In the genomic region with DNA sequence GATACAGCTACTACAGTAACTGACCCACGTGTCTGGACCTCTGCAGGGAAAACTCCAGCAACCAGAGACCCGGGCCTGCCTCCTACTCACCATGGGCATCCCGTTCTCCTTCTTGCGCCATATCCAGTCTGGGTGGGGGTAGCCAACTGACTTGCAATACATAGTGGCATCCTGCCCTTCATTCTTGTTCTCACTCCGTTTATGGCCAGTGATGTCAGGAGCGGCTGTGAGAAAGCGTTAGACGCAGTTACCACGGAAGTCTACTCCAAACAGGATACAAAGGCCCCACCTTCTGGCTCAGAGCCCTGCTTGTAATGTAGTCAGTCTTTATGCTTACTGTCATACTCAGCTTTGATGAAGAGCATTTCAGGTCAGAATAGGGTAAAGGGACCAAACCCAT, we compare ENCODE assay signal across 11 cellular contexts. TPM values are rescaled to one million over a fixed set of nuclear protein-coding genes. Genes with fewer than 3 reads are reported as not detected.
DNase-seq lines count a peak whose midpoint lies in the region; ATAC-seq and TF ChIP-seq lines count a peak whose summit lies in the region.
"Had no signal": no experiment of that assay in that cellular context is flagged by ENCODE, and none has a peak within 500 bp of the region (broad histone marks: within the 10 kb centered on the region; RNA-seq: fewer than 3 reads in every experiment).

No MANE protein-coding gene starts in this region.

- H3K27me3 Mint-ChIP-seq in activated T-cell treated with anti-CD3 and anti-CD28 coated beads, Interleukin-2, amount 50 U/mL, for 72 hours (ENCODE audit: low read depth), result no peaks in the 10 kb centered on the region
- no peaks in the 10 kb centered on the region for H3K27me3 Mint-ChIP-seq in activated T-cell treated with anti-CD3 and anti-CD28 coated beads, Interleukin-2, amount 50 U/mL, for 24 hours

- no peaks in the 10 kb centered on the region for H3K9me3 Mint-ChIP-seq in activated T-cell treated with anti-CD3 and anti-CD28 coated beads, Interleukin-2, amount 50 U/mL, for 72 hours
- no peaks in the 10 kb centered on the region for H3K9me3 Mint-ChIP-seq in activated T-cell treated with anti-CD3 and anti-CD28 coated beads, Interleukin-2, amount 50 U/mL, for 24 hours
- H3K9me3 Mint-ChIP-seq: neural progenitor cell had no signal

- H3K9me3 ChIP-seq in uterus, result no peaks in the 10 kb centered on the region

- H3K36me3 Mint-ChIP-seq in activated T-cell treated with anti-CD3 and anti-CD28 coated beads, Interleukin-2, amount 50 U/mL, for 72 hours (ENCODE audit: insufficient read depth in 2 of 2), result peaks cover 6 to 9% of the 10 kb centered on the region in 2 donors
- peaks cover 93% of the 10 kb centered on the region for H3K36me3 Mint-ChIP-seq in activated T-cell treated with anti-CD3 and anti-CD28 coated beads, Interleukin-2, amount 50 U/mL, for 24 hours (ENCODE audit: low read depth)

- TF ChIP-seq POLR2A in uterus (IDR thresholded peaks at IDR 0.05), result no peak

- ATAC-seq in activated T-cell treated with anti-CD3 and anti-CD28 coated beads, Interleukin-2, amount 50 U/mL, for 72 hours (replicated peaks in 1 of 2), result no peak
- peak; percentile 83 for ATAC-seq in left colon

- no peak overlapping the region for H3K4me3 Mint-ChIP-seq in activated T-cell treated with anti-CD3 and anti-CD28 coated beads, Interleukin-2, amount 50 U/mL, for 72 hours
- H3K4me3 Mint-ChIP-seq in activated T-cell treated with anti-CD3 and anti-CD28 coated beads, Interleukin-2, amount 50 U/mL, for 24 hours, result no peak overlapping the region
- H3K4me3 Mint-ChIP-seq: neural progenitor cell had no signal

- no peaks in the 10 kb centered on the region for H3K27me3 ChIP-seq in uterus
- H3K27me3 ChIP-seq in H7 (ENCODE audit: control insufficient read depth, insufficient read depth, low read length), result no peaks in the 10 kb centered on the region
- H3K27me3 ChIP-seq: neural progenitor cell had no signal

- H3K4me3 ChIP-seq in uterus (no peak overlapping the region), H7 (ENCODE audit: insufficient read depth, low read depth, low read length) (no peak overlapping the region)
- H3K4me3 ChIP-seq: neural progenitor cell had no signal

- no peak for DNase-seq in activated T-cell treated with anti-CD3 and anti-CD28 coated beads, Interleukin-2, amount 50 U/mL, for 72 hours
- DNase-seq in activated T-cell treated with anti-CD3 and anti-CD28 coated beads, Interleukin-2, amount 50 U/mL, for 24 hours, result no peak
- DNase-seq in dermis blood vessel endothelial cell (peak; percentile 93), left colon (peak; percentile 89 to 94), uterus (peak; percentile 39 to 65), NOMO-1 treated with DMSO at 0.1 percent for 48 hours (lab: John Stamatoyannopoulos, UW; ENCODE audit: unreplicated experiment) (no peak), H7 (no peak)
- DNase-seq in activated CD4-positive, alpha-beta T cell treated with anti-CD3 and anti-CD28 coated beads for 4 hours, result no peak
- DNase-seq: NK-92 treated with Interleukin-12 subunit alpha and Interleukin-12 subunit beta, amount 100 ng/mL, for 24 hours; T-helper 9 cell had no signal

- peaks cover 29% of the 10 kb centered on the region for H3K4me1 Mint-ChIP-seq in activated T-cell treated with anti-CD3 and anti-CD28 coated beads, Interleukin-2, amount 50 U/mL, for 72 hours (ENCODE audit: low read depth)
- H3K4me1 Mint-ChIP-seq in activated T-cell treated with anti-CD3 and anti-CD28 coated beads, Interleukin-2, amount 50 U/mL, for 24 hours (ENCODE audit: low read depth), result peaks cover 16% of the 10 kb centered on the region

- no peaks in the 10 kb centered on the region for H3K36me3 ChIP-seq in uterus
- H3K36me3 ChIP-seq in H7 (replicated peaks; ENCODE audit: control insufficient read depth, insufficient read depth, low read length), result peaks cover 23% of the 10 kb centered on the region
- H3K36me3 ChIP-seq: neural progenitor cell had no signal

- H3K4me1 ChIP-seq in uterus, result peaks cover 0 to 9% of the 10 kb centered on the region in 2 donors
- H3K4me1 ChIP-seq: neural progenitor cell had no signal

- TF ChIP-seq CTCF in uterus (IDR thresholded peaks at IDR 0.05), result no peak

- intact Hi-C loops in left colon (cut with DNase I, micrococcal nuclease), result no loop called here
- intact Hi-C loops in uterus (cut with DNase I; ENCODE audit: low total_unique reads), result no loop called here

- peak overlapping the region; percentile 57 for H3K27ac Mint-ChIP-seq in activated T-cell treated with anti-CD3 and anti-CD28 coated beads, Interleukin-2, amount 50 U/mL, for 72 hours
- H3K27ac Mint-ChIP-seq in activated T-cell treated with anti-CD3 and anti-CD28 coated beads, Interleukin-2, amount 50 U/mL, for 24 hours, result no peak overlapping the region
- H3K27ac Mint-ChIP-seq: neural progenitor cell had no signal

- peak overlapping the region; percentile 12 to 16 for H3K27ac ChIP-seq in uterus
- H3K27ac ChIP-seq: neural progenitor cell had no signal

RNA-seq across cellular contexts. Expression of gene NPTN, which starts 59.6 kb away (rescaled TPM):
- 10 to 100 TPM; 31.6 to 51.0 TPM for total RNA-seq in activated T-cell treated with anti-CD3 and anti-CD28 coated beads, Interleukin-2, amount 50 U/mL, for 72 hours
- total RNA-seq in dermis blood vessel endothelial cell, result 102 and 136 TPM in 2 replicates
- 100 to 1,000 TPM; 150 to 155 TPM for total RNA-seq in left colon
- total RNA-seq in uterus, result 100 to 1,000 TPM; 159 to 356 (median 215) TPM
- 72.9 and 85.4 TPM in 2 replicates for total RNA-seq in H7 (2014; rRNA removed; shearing (Covaris generic))

Comparison
In these comparisons a context has a peak if more than half of its experiments do, and no peak if none do; other contexts are left out.
1. DNase-seq: peak in dermis blood vessel endothelial cell (single experiment), left colon (2 of 2) and uterus (2 of 2); none in activated T-cell treated with anti-CD3 and anti-CD28 coated beads, Interleukin-2, amount 50 U/mL, for 72 hours (0 of 2), activated T-cell treated with anti-CD3 and anti-CD28 coated beads, Interleukin-2, amount 50 U/mL, for 24 hours (single experiment), activated CD4-positive, alpha-beta T cell treated with anti-CD3 and anti-CD28 coated beads for 4 hours (0 of 2), NOMO-1 treated with DMSO at 0.1 percent for 48 hours (single experiment) and H7 (single experiment).